In the genomic region with DNA sequence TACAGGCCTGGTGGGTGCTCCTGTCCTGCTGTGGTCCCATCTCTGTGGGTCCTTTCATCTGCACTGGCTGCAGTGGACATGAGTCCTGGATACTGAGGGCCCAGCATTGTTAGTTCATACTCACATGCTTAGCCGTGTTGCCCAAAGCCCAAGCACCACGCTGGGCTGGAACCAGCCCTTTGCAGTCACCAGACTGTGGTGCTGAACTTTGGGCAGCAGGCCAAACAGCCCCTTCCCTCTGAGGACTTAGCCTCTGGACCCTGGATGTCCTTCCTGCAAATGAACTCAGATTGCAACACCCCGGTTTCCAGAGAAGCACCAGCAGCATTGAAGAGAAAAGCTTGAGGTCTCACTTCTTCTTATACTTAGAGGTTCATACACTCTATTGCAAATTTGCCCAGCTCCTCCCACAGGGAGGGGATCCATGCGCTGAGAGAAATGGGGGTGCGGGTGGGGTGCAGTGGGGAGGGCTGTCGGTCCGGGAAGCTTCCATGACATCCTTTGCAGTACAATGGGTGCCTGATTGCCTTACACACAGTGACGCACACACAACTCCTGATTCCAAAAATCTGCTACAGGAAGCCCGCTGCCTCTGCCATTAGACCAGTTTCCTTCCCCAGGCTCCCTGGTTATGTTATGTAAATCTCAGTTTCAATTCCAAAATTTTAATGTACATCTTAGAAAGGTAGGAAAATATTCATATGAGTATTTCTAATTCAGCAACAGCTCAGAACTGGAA, we compare ENCODE assay signal across 1 cellular context.
TF ChIP-seq lines count a peak whose summit lies in the region.

No MANE protein-coding gene starts in this region.

TF ChIP-seq in HepG2, 621 proteins besides CTCF, POLR2A, EP300 and RAD21 (continued from another document and continues in another):
- TF ChIP-seq ZNF33B (CRISPR knock-in tag; IDR thresholded peaks at IDR 0.05) (no peak), KLF16 (CRISPR knock-in tag; IDR thresholded peaks at IDR 0.05) (no peak), NFE2 (CRISPR knock-in tag; IDR thresholded peaks at IDR 0.05) (no peak), TEAD2 (CRISPR knock-in tag; IDR thresholded peaks at IDR 0.05) (no peak), POLR2G (IDR thresholded peaks at IDR 0.05; ENCODE audit: low read depth, low read length) (no peak), NFKBIZ (CRISPR knock-in tag; IDR thresholded peaks at IDR 0.05) (no peak), JUND (CRISPR knock-in tag; IDR thresholded peaks at IDR 0.05) (no peak), PTBP1 (IDR thresholded peaks at IDR 0.05; ENCODE audit: low read depth, low read length, poor library complexity, severe bottlenecking) (no peak), ZNF878 (CRISPR knock-in tag; IDR thresholded peaks at IDR 0.05) (no peak), ZFX (CRISPR knock-in tag; IDR thresholded peaks at IDR 0.05; ENCODE audit: low read depth) (peak; percentile 55; the same call in 1 of the 2 replicates), ZNF333 (CRISPR knock-in tag; IDR thresholded peaks at IDR 0.05; ENCODE audit: borderline replicate concordance) (no peak), ZNF773 (CRISPR knock-in tag; IDR thresholded peaks at IDR 0.05; ENCODE audit: borderline replicate concordance) (no peak), REPIN1 (CRISPR knock-in tag; IDR thresholded peaks at IDR 0.05; ENCODE audit: borderline replicate concordance, low read depth) (peak; percentile 47; the same call in 1 of the 2 replicates), ZBTB37 (CRISPR knock-in tag; IDR thresholded peaks at IDR 0.05) (peak; percentile 64; the same call in 1 of the 2 replicates), SRSF9 (IDR thresholded peaks at IDR 0.05; ENCODE audit: borderline replicate concordance, insufficient read depth, low read depth, low read length, poor library complexity, severe bottlenecking) (no peak), ETV5 (CRISPR knock-in tag; IDR thresholded peaks at IDR 0.05; ENCODE audit: borderline replicate concordance) (peak; percentile 61; the same call in 1 of the 2 replicates), RCOR2 (CRISPR knock-in tag; IDR thresholded peaks at IDR 0.05) (no peak), ZNF562 (CRISPR knock-in tag; IDR thresholded peaks at IDR 0.05; ENCODE audit: borderline replicate concordance) (no peak), RARA (CRISPR knock-in tag; IDR thresholded peaks at IDR 0.05) (peak; percentile 66), MZF1 (CRISPR knock-in tag; IDR thresholded peaks at IDR 0.05; ENCODE audit: borderline replicate concordance) (no peak), SETDB1 (CRISPR knock-in tag; IDR thresholded peaks at IDR 0.05; ENCODE audit: borderline replicate concordance) (no peak), CREB3 (CRISPR knock-in tag; IDR thresholded peaks at IDR 0.05) (no peak), CCDC6 (CRISPR knock-in tag; IDR thresholded peaks at IDR 0.05) (no peak), ZNF282 (IDR thresholded peaks at IDR 0.05; ENCODE audit: partially characterized antibody) (no peak), ZNF317 (CRISPR knock-in tag; IDR thresholded peaks at IDR 0.05) (0 out of 2 replicates have a peak, but pooled peaks have one; percentile 64), ZNF263 (CRISPR knock-in tag; IDR thresholded peaks at IDR 0.05) (peak; percentile 77), ZNF574 (CRISPR knock-in tag; IDR thresholded peaks at IDR 0.05) (peak; percentile 69), PATZ1 (CRISPR knock-in tag; IDR thresholded peaks at IDR 0.05) (peak; percentile 65; the same call in 1 of the 2 replicates), ZNF296 (CRISPR knock-in tag; conservative IDR thresholded peaks at IDR 0.05) (no peak), YEATS4 (CRISPR knock-in tag; IDR thresholded peaks at IDR 0.05; ENCODE audit: borderline replicate concordance) (peak; percentile 52; the same call in 1 of the 2 replicates), THYN1 (CRISPR knock-in tag; IDR thresholded peaks at IDR 0.05; ENCODE audit: borderline replicate concordance, low read depth) (no peak), SUZ12 (IDR thresholded peaks at IDR 0.05; ENCODE audit: low read depth, low read length) (0 out of 2 replicates have a peak, but pooled peaks have one; percentile 4), ZSCAN31 (CRISPR knock-in tag; IDR thresholded peaks at IDR 0.05; ENCODE audit: low read depth) (no peak), SNAPC2 (CRISPR knock-in tag; IDR thresholded peaks at IDR 0.05) (no peak), MED1 (CRISPR knock-in tag; IDR thresholded peaks at IDR 0.05) (peak; percentile 69; the same call in 1 of the 2 replicates), SMAD3 (CRISPR knock-in tag; IDR thresholded peaks at IDR 0.05) (no peak), ZFP90 (CRISPR knock-in tag; IDR thresholded peaks at IDR 0.05; ENCODE audit: borderline replicate concordance) (no peak), PAF1 (CRISPR knock-in tag; IDR thresholded peaks at IDR 0.05) (no peak), ZNF607 (CRISPR knock-in tag; IDR thresholded peaks at IDR 0.05; ENCODE audit: borderline replicate concordance) (no peak), CEBPB (IDR thresholded peaks at IDR 0.05; ENCODE audit: borderline replicate concordance, low read depth, low read length) (peak; percentile 92), TCF7L2 (IDR thresholded peaks at IDR 0.05; ENCODE audit: low read depth, low read length) (no peak), ZIK1 (CRISPR knock-in tag; IDR thresholded peaks at IDR 0.05; ENCODE audit: borderline replicate concordance, low read depth) (peak; percentile 52; the same call in 1 of the 2 replicates)
- TF ChIP-seq, protein P1, sequence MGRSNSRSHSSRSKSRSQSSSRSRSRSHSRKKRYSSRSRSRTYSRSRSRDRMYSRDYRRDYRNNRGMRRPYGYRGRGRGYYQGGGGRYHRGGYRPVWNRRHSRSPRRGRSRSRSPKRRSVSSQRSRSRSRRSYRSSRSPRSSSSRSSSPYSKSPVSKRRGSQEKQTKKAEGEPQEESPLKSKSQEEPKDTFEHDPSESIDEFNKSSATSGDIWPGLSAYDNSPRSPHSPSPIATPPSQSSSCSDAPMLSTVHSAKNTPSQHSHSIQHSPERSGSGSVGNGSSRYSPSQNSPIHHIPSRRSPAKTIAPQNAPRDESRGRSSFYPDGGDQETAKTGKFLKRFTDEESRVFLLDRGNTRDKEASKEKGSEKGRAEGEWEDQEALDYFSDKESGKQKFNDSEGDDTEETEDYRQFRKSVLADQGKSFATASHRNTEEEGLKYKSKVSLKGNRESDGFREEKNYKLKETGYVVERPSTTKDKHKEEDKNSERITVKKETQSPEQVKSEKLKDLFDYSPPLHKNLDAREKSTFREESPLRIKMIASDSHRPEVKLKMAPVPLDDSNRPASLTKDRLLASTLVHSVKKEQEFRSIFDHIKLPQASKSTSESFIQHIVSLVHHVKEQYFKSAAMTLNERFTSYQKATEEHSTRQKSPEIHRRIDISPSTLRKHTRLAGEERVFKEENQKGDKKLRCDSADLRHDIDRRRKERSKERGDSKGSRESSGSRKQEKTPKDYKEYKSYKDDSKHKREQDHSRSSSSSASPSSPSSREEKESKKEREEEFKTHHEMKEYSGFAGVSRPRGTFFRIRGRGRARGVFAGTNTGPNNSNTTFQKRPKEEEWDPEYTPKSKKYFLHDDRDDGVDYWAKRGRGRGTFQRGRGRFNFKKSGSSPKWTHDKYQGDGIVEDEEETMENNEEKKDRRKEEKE (IDR thresholded peaks at IDR 0.05) = no peak
- TF ChIP-seq, protein P2, sequence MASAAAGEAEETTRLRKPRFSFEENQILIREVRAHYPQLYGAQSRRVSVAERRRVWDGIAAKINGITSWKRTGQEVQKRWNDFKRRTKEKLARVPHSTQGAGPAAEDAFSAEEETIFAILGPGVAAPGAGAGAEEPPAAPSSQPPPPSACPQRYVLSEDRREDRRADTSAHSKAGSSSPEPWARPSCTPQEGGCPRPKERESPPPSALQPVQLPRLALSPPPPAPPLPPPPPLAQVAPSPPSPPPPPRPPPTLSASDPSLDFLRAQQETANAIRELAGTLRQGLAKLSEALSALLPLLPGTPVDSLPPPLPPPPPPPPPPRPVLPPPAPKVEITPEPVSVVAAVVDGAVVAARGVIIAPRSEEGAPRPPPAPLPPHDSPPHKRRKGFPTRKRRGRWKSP (CRISPR knock-in tag; IDR thresholded peaks at IDR 0.05) = no peak
- TF ChIP-seq, protein P3, sequence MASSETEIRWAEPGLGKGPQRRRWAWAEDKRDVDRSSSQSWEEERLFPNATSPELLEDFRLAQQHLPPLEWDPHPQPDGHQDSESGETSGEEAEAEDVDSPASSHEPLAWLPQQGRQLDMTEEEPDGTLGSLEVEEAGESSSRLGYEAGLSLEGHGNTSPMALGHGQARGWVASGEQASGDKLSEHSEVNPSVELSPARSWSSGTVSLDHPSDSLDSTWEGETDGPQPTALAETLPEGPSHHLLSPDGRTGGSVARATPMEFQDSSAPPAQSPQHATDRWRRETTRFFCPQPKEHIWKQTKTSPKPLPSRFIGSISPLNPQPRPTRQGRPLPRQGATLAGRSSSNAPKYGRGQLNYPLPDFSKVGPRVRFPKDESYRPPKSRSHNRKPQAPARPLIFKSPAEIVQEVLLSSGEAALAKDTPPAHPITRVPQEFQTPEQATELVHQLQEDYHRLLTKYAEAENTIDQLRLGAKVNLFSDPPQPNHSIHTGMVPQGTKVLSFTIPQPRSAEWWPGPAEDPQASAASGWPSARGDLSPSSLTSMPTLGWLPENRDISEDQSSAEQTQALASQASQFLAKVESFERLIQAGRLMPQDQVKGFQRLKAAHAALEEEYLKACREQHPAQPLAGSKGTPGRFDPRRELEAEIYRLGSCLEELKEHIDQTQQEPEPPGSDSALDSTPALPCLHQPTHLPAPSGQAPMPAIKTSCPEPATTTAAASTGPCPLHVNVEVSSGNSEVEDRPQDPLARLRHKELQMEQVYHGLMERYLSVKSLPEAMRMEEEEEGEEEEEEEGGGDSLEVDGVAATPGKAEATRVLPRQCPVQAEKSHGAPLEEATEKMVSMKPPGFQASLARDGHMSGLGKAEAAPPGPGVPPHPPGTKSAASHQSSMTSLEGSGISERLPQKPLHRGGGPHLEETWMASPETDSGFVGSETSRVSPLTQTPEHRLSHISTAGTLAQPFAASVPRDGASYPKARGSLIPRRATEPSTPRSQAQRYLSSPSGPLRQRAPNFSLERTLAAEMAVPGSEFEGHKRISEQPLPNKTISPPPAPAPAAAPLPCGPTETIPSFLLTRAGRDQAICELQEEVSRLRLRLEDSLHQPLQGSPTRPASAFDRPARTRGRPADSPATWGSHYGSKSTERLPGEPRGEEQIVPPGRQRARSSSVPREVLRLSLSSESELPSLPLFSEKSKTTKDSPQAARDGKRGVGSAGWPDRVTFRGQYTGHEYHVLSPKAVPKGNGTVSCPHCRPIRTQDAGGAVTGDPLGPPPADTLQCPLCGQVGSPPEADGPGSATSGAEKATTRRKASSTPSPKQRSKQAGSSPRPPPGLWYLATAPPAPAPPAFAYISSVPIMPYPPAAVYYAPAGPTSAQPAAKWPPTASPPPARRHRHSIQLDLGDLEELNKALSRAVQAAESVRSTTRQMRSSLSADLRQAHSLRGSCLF (CRISPR knock-in tag; IDR thresholded peaks at IDR 0.05; ENCODE audit: borderline replicate concordance) = no peak
